In the genomic region with DNA sequence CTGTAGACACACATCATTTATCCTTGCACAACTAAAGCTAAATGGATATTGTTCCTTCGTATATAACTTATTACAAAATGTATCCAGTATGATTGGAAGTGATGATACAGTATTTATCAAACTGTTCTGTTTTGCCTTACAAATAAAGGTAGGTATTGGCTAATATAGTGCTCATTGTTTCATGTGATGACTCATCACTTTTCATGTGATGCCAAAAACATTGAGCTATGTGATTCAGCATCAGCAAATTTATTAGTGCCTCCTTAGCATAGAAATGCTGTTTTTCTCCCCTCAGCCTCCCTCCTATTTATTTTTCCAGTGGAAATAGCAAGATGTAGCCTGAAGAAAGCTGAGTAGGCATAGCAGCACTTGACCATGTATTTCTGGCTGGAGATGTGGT, we compare ENCODE assay signal across 20 cellular contexts.
DNase-seq lines count a peak whose midpoint lies in the region; ATAC-seq and TF ChIP-seq lines count a peak whose summit lies in the region.
"Had no signal": no experiment of that assay in that cellular context is flagged by ENCODE, and none has a peak within 500 bp of the region (broad histone marks: within the 10 kb centered on the region; RNA-seq: fewer than 3 reads in every experiment).

No MANE protein-coding gene starts in this region.

- TF ChIP-seq CTCF in HCT116 (IDR thresholded peaks at IDR 0.05 in 2 of 3, conservative IDR thresholded peaks at IDR 0.05 in 1 of 3; ENCODE audit: borderline replicate concordance in 1 of 3, insufficient read depth in 1 of 3, low read depth in 2 of 3, low read length in 2 of 3) (no peak), SK-N-SH (IDR thresholded peaks at IDR 0.05) (no peak)

- TF ChIP-seq POLR2A in HCT116 (IDR thresholded peaks at IDR 0.05; ENCODE audit: borderline replicate concordance, extremely low read depth, insufficient read depth, insufficient read length) = no peak

- H3K79me2 ChIP-seq in HCT116 (ENCODE audit: insufficient read depth, low read length) (no peaks in the 10 kb centered on the region), SK-N-SH (ENCODE audit: insufficient read depth) (no peaks in the 10 kb centered on the region)
- H3K79me2 ChIP-seq: hepatocyte had no signal

- DNase-seq in HCT116 (ENCODE audit: low read depth, low spot score) (no peak), SK-N-SH (no peak), epithelial cell of prostate (ENCODE audit: low read depth, low spot score) (peak; percentile 48), skeletal muscle cell (ENCODE audit: low read depth) (peak; percentile 45), amygdala (lab: John Stamatoyannopoulos, UW) (no peak), NCI-H1930 (lab: John Stamatoyannopoulos, UW) (no peak)
- DNase-seq in activated naive CD4-positive, alpha-beta T cell treated with anti-CD3 and anti-CD28 coated beads for 36 hours = no peak
- DNase-seq: activated CD4-positive, CD25-positive, alpha-beta regulatory T cell treated with anti-CD3 and anti-CD28 coated beads, Interleukin-2, amount 50 U/mL, for 72 hours; activated effector memory CD4-positive, alpha-beta T cell treated with Interleukin-2 at 50 U/mL for 16 hours; aorta; DMS 273 treated with DMSO at 0.1 percent for 48 hours; left cardiac atrium; NCI-H146; NCI-H345; pancreas; testis had no signal

- RAD21 ChIA-PET in HCT116 (lab: Charles Lee; ENCODE audit: low non-redundant PET in 1 of 2, low total read pairs in 2 of 2, uncharacterized antibody in 2 of 2, unreplicated experiment in 2 of 2) = no interaction called here

- peaks cover 6% of the 10 kb centered on the region for H3K9me3 Mint-ChIP-seq in activated naive CD4-positive, alpha-beta T cell treated with anti-CD3 and anti-CD28 coated beads for 36 hours

- TF ChIP-seq EP300 in SK-N-SH (IDR thresholded peaks at IDR 0.05; ENCODE audit: borderline replicate concordance in 1 of 2, low read depth in 1 of 2, low read length in 1 of 2) = no peak

- H3K4me3 ChIP-seq in HCT116 (replicated peaks in 1 of 2; ENCODE audit: low read depth in 1 of 2, low read length in 2 of 2) (no peak overlapping the region), SK-N-SH (ENCODE audit: low read depth in 2 of 2, low read length in 1 of 2) (no peak overlapping the region), skeletal muscle cell (ENCODE audit: low read depth, low read length) (no peak overlapping the region)
- H3K4me3 ChIP-seq: esophagus muscularis mucosa, hepatocyte, pancreas, SJSA1, smooth muscle cell, testis had no signal

- no peaks in the 10 kb centered on the region for H3F3A ChIP-seq in SK-N-SH (replicated peaks; ENCODE audit: insufficient read depth)

- H3K9ac ChIP-seq in HCT116 (ENCODE audit: low read length) (no peak overlapping the region), SK-N-SH (no peak overlapping the region)

- H3K36me3 Mint-ChIP-seq in activated naive CD4-positive, alpha-beta T cell treated with anti-CD3 and anti-CD28 coated beads for 36 hours (ENCODE audit: low read depth) = no peaks in the 10 kb centered on the region

- H3K4me1 Mint-ChIP-seq in activated naive CD4-positive, alpha-beta T cell treated with anti-CD3 and anti-CD28 coated beads for 36 hours (ENCODE audit: low read depth) = no peaks in the 10 kb centered on the region

- no TSS peak for BruUV-seq in HCT116 (replicated peaks; lab: Mats Ljungman, UMichigan)

- no peaks in the 10 kb centered on the region for H3K9me3 ChIP-seq in HCT116 (ENCODE audit: control insufficient read depth in 1 of 2, insufficient read depth in 1 of 2, low read depth in 1 of 2, low read length in 2 of 2)
- H3K9me3 ChIP-seq in SK-N-SH = no peaks in the 10 kb centered on the region
- H3K9me3 ChIP-seq: pancreas, testis had no signal

- H3K9me2 ChIP-seq in HCT116 (ENCODE audit: insufficient read depth) (no peaks in the 10 kb centered on the region), SK-N-SH (no peaks in the 10 kb centered on the region)

- H2AFZ ChIP-seq in HCT116 (ENCODE audit: low read depth, low read length, poor library complexity, severe bottlenecking) (no peak overlapping the region), SK-N-SH (ENCODE audit: low read depth) (no peak overlapping the region)
- H2AFZ ChIP-seq: hepatocyte had no signal

- intact Hi-C loops in HCT116 (cut with micrococcal nuclease) = no loop called here
- intact Hi-C loops in activated naive CD4-positive, alpha-beta T cell treated with anti-CD3 and anti-CD28 coated beads for 36 hours (cut with micrococcal nuclease) = no loop called here

- H3K4me3 Mint-ChIP-seq in activated naive CD4-positive, alpha-beta T cell treated with anti-CD3 and anti-CD28 coated beads for 36 hours = no peak overlapping the region

- H3K36me3 ChIP-seq in HCT116 (ENCODE audit: control insufficient read depth in 1 of 2, insufficient read depth in 2 of 2, low read length in 2 of 2) (no peaks in the 10 kb centered on the region), SK-N-SH (replicated peaks in 1 of 2; ENCODE audit: control insufficient read depth in 1 of 2, insufficient read depth in 2 of 2, low read length in 1 of 2) (no peaks in the 10 kb centered on the region)
- H3K36me3 ChIP-seq: esophagus muscularis mucosa, pancreas, SJSA1 had no signal

- POLR2A ChIA-PET in HCT116 (lab: Charles Lee) (no interaction called here), SK-N-SH (lab: Yijun Ruan, JAX) (no interaction called here)

- no peaks in the 10 kb centered on the region for H3K27me3 ChIP-seq in HCT116 (ENCODE audit: insufficient read depth, low read length)
- no peaks in the 10 kb centered on the region for H3K27me3 ChIP-seq in SK-N-SH (ENCODE audit: insufficient read depth)
- H3K27me3 ChIP-seq: esophagus muscularis mucosa, hepatocyte, pancreas, SJSA1, testis had no signal

- CTCF ChIA-PET in HCT116 (lab: Charles Lee) (interaction anchor here (1.2 kb wide), 1 partner anchor 51 kb away, joined by 5 read pairs; no protein-coding TSS in a partner anchor), SK-N-SH (lab: Yijun Ruan, JAX) (interaction anchor here (1.0 kb wide), 1 partner anchor 10 kb away, joined by 3 read pairs; no protein-coding TSS in a partner anchor)
- CTCF ChIA-PET in activated naive CD4-positive, alpha-beta T cell treated with anti-CD3 and anti-CD28 coated beads for 36 hours (lab: Charles Lee) = interaction anchor here (0.7 kb wide), 2 partner anchors 233 to 245 kb away, joined by 3 to 5 read pairs; no protein-coding TSS in a partner anchor

- no peak overlapping the region for H3K27ac ChIP-seq in HCT116 (ENCODE audit: low read depth, low read length)
- H3K27ac ChIP-seq in SK-N-SH (ENCODE audit: low read depth in 2 of 2, low read length in 1 of 2) = no peak overlapping the region
- H3K27ac ChIP-seq in epithelial cell of prostate = no peak overlapping the region
- H3K27ac ChIP-seq: esophagus muscularis mucosa, pancreas, SJSA1, testis had no signal

- 85% methylated on average over 1 of the region's 1 CpG for WGBS in SK-N-SH (ENCODE audit: low lambda C conversion rate)

- H4K20me1 ChIP-seq in HCT116 (ENCODE audit: insufficient read depth) (no peaks in the 10 kb centered on the region), SK-N-SH (ENCODE audit: insufficient read depth) (no peaks in the 10 kb centered on the region)

- peaks cover 0 to 16% of the 10 kb centered on the region in 2 experiments; a peak in 2 of 4 replicates for H3K4me1 ChIP-seq in HCT116 (ENCODE audit: control insufficient read depth in 1 of 2, insufficient read depth in 2 of 2, low read length in 2 of 2)
- no peaks in the 10 kb centered on the region for H3K4me1 ChIP-seq in SK-N-SH (ENCODE audit: control insufficient read depth in 1 of 2, insufficient read depth in 2 of 2, low read depth in 1 of 2, low read length in 1 of 2)
- H3K4me1 ChIP-seq: pancreas, SJSA1, testis had no signal

- no peak overlapping the region for H3K27ac Mint-ChIP-seq in activated naive CD4-positive, alpha-beta T cell treated with anti-CD3 and anti-CD28 coated beads for 36 hours

- H3K27me3 Mint-ChIP-seq in activated naive CD4-positive, alpha-beta T cell treated with anti-CD3 and anti-CD28 coated beads for 36 hours (ENCODE audit: low read depth) = no peaks in the 10 kb centered on the region

- no peak for ATAC-seq in HCT116
- ATAC-seq: left cardiac atrium, pancreas had no signal

- peak overlapping the region; percentile 16; the same call in 1 of the 2 replicates for H3K4me2 ChIP-seq in HCT116 (ENCODE audit: low read length)
- H3K4me2 ChIP-seq in SK-N-SH = no peak overlapping the region
- H3K4me2 ChIP-seq: hepatocyte, smooth muscle cell had no signal

- TF ChIP-seq RAD21 in HCT116 (IDR thresholded peaks at IDR 0.05; ENCODE audit: low read depth) (no peak), SK-N-SH (IDR thresholded peaks at IDR 0.05; ENCODE audit: low read length) (no peak)

TF ChIP-seq in HCT116, 20 proteins besides CTCF, POLR2A, EP300 and RAD21 (continues in another document):
- no peak for TF ChIP-seq CBX3 (IDR thresholded peaks at IDR 0.05; ENCODE audit: low read depth)
- TF ChIP-seq TCF7L2 (IDR thresholded peaks at IDR 0.05; ENCODE audit: borderline replicate concordance, extremely low read depth, insufficient read depth, insufficient read length) = no peak
- 0 out of 2 replicates have a peak, but pooled peaks have one; percentile 21 for TF ChIP-seq JUND (IDR thresholded peaks at IDR 0.05)
- TF ChIP-seq SRF (IDR thresholded peaks at IDR 0.05; ENCODE audit: low read depth) = no peak
- no peak for TF ChIP-seq ATF3 (IDR thresholded peaks at IDR 0.05)
- no peak for TF ChIP-seq MAX (IDR thresholded peaks at IDR 0.05)
- TF ChIP-seq SIN3A (IDR thresholded peaks at IDR 0.05; ENCODE audit: low read depth) = no peak

TF ChIP-seq in SK-N-SH, 30 proteins besides CTCF, POLR2A, EP300 and RAD21 (continues in another document):
- TF ChIP-seq RXRA (IDR thresholded peaks at IDR 0.05; ENCODE audit: borderline replicate concordance, low read depth) (no peak), MAX (IDR thresholded peaks at IDR 0.05; ENCODE audit: low read depth) (no peak), EZH2phosphoT487 (IDR thresholded peaks at IDR 0.05; ENCODE audit: borderline replicate concordance, low read depth) (no peak), JUND (IDR thresholded peaks at IDR 0.05) (peak; percentile 29; the same call in 1 of the 2 replicates), GATA2 (CRISPR knock-in tag; IDR thresholded peaks at IDR 0.05) (no peak)

Comparison
In these comparisons a context has a peak if more than half of its experiments do, and no peak if none do; other contexts are left out.
1. DNase-seq: peak in epithelial cell of prostate (single experiment) and skeletal muscle cell (single experiment); none in HCT116 (single experiment), SK-N-SH (single experiment), amygdala (0 of 56), NCI-H1930 (0 of 2) and activated naive CD4-positive, alpha-beta T cell treated with anti-CD3 and anti-CD28 coated beads for 36 hours (single experiment).
2. Of the 11 proteins assayed by ChIP-seq in both SK-N-SH and HCT116: peak only in SK-N-SH: none; only in HCT116: none; in both: JUND; in neither: 10.